ENCODE assay signal across 26 cellular contexts in genomic region chr1:154739654-154740053, GRCh38.
"Had no signal": no experiment of that assay in that cellular context is flagged by ENCODE, and none has a peak within 500 bp of the region (broad histone marks: within the 10 kb centered on the region; RNA-seq: fewer than 3 reads in every experiment).

No MANE protein-coding gene starts in this region.

- H3K27ac Mint-ChIP-seq: activated CD4-positive, alpha-beta T cell treated with anti-CD3 and anti-CD28 coated beads for 36 hours; activated naive CD8-positive, alpha-beta T cell; activated T-helper 1 cell treated with anti-CD3 and anti-CD28 coated beads, Interleukin-12 subunit alpha, Interleukin-12 subunit beta, Interleukin-2, Interleukin-4 antibody, amounts not matched to agents 30 ng/mL and 10 ng/mL and 1 ng/mL, durations not matched to agents 14 hours and 24 hours and 36 hours; endodermal cell; immature natural killer cell; nephron progenitor cell; progenitor cell of endocrine pancreas; stimulated activated memory B cell treated with anti-CD40 and anti-IgM and Interleukin-4, amounts not matched to agents 10 μg/mL and 1 μg/mL and 100 μg/mL, for 72 hours had no signal

- H3K27me3 Mint-ChIP-seq: activated naive CD8-positive, alpha-beta T cell had no signal

- DNase-seq: activated CD4-positive, alpha-beta T cell treated with anti-CD3 and anti-CD28 coated beads for 36 hours; activated CD4-positive, alpha-beta T cell treated with anti-CD3 and anti-CD28 coated beads, Interleukin-2, amount 50 U/mL, for 48 hours; activated CD4-positive, CD25-positive, alpha-beta regulatory T cell; activated CD8-positive, alpha-beta memory T cell treated with anti-CD3 and anti-CD28 coated beads for 24 hours; activated CD8-positive, alpha-beta memory T cell treated with anti-CD3 and anti-CD28 coated beads, Interleukin-2, amount 50 U/mL, for 4 hours; activated T-cell treated with anti-CD3 and anti-CD28 coated beads, Interleukin-2, amount 50 U/mL, for 1 hour; brain microvascular endothelial cell; foreskin fibroblast; heart left ventricle; hypothalamus; immature natural killer cell; kidney glomerular epithelial cell; left lung; lower lobe of right lung; mesenchymal stem cell; nephron progenitor cell; retina; small intestine; stimulated activated CD4-positive, alpha-beta T cell treated with anti-CD3 and anti-CD28 coated beads, Interleukin-4, amount 100 ng/mL, for 24 hours had no signal

- H3K4me3 Mint-ChIP-seq: activated CD4-positive, alpha-beta T cell treated with anti-CD3 and anti-CD28 coated beads for 36 hours; activated naive CD8-positive, alpha-beta T cell; endodermal cell; immature natural killer cell; nephron progenitor cell; stimulated activated memory B cell treated with anti-CD40 and anti-IgM and Interleukin-4, amounts not matched to agents 10 μg/mL and 1 μg/mL and 100 μg/mL, for 72 hours had no signal

- H3K4me1 Mint-ChIP-seq: stimulated activated memory B cell treated with anti-CD40 and anti-IgM and Interleukin-4, amounts not matched to agents 10 μg/mL and 1 μg/mL and 100 μg/mL, for 72 hours had no signal

- H3K36me3 Mint-ChIP-seq: activated naive CD8-positive, alpha-beta T cell; immature natural killer cell; stimulated activated memory B cell treated with anti-CD40 and anti-IgM and Interleukin-4, amounts not matched to agents 10 μg/mL and 1 μg/mL and 100 μg/mL, for 72 hours had no signal

- ATAC-seq: activated CD4-positive, alpha-beta T cell treated with anti-CD3 and anti-CD28 coated beads for 36 hours; esophagus mucosa; heart left ventricle; left lung; lower lobe of right lung; sciatic nerve; stimulated activated memory B cell treated with anti-CD40 and anti-IgM and Interleukin-4, amounts not matched to agents 10 μg/mL and 1 μg/mL and 100 μg/mL, for 72 hours had no signal

- H3K9me3 Mint-ChIP-seq: immature natural killer cell had no signal
